ENCODE assay signal across 10 cellular contexts in genomic region chr1:201499795-201500669, GRCh38. TPM values are rescaled to one million over a fixed set of nuclear protein-coding genes. Genes with fewer than 3 reads are reported as not detected.
DNase-seq lines count a peak whose midpoint lies in the region; TF ChIP-seq lines count a peak whose summit lies in the region.
"Had no signal": no experiment of that assay in that cellular context is flagged by ENCODE, and none has a peak within 500 bp of the region (broad histone marks: within the 10 kb centered on the region; RNA-seq: fewer than 3 reads in every experiment).

No MANE protein-coding gene starts in this region.

- H3K27ac Mint-ChIP-seq in brain, result peak overlapping the region in 4 of 5 experiments; percentile 24 to 90 (median 70)

- H3K4me1 Mint-ChIP-seq in brain, result peaks cover 60% of the 10 kb centered on the region

- H3K36me3 Mint-ChIP-seq in brain, result no peaks in the 10 kb centered on the region

- CTCF ChIA-PET in AG04450 (lab: Charles Lee), result interaction anchor here (1.0 to 9.2 kb wide), 4 partner anchors 13 to 295 kb away, joined by 4 to 75 read pairs (median 4); no protein-coding TSS in a partner anchor

- no peaks in the 10 kb centered on the region for H3K27me3 ChIP-seq in AG04450 (ENCODE audit: control insufficient read depth, insufficient read depth, low read length)
- no peaks in the 10 kb centered on the region for H3K27me3 ChIP-seq in right atrium auricular region
- no peaks in the 10 kb centered on the region for H3K27me3 ChIP-seq in MG63

- H3K36me3 ChIP-seq in right atrium auricular region (peaks cover 6% of the 10 kb centered on the region), MG63 (peaks cover 7% of the 10 kb centered on the region)

- POLR2A ChIA-PET in AG04450 (lab: Yijun Ruan, JAX), result interaction anchor here (2.2 kb wide), 1 partner anchor 9 kb away, joined by 8 read pairs; no protein-coding TSS in a partner anchor

- H3K4me1 ChIP-seq in right atrium auricular region, result peaks cover 0 to 91% of the 10 kb centered on the region in 2 donors

- peak overlapping the region; percentile 72 for H3K27ac ChIP-seq in AG04450 (ENCODE audit: low read depth, low read length)
- H3K27ac ChIP-seq in right atrium auricular region, result peak overlapping the region; percentile 92 to 93

- H3K9me3 Mint-ChIP-seq in brain, result no peaks in the 10 kb centered on the region

- peaks cover 9% of the 10 kb centered on the region for H3K27me3 Mint-ChIP-seq in brain

- no peak overlapping the region; the same call in 1 of the 2 replicates for H3K4me3 ChIP-seq in AG04450 (ENCODE audit: low read depth, low read length)
- H3K4me3 ChIP-seq in right atrium auricular region, result no peak overlapping the region
- no peak overlapping the region for H3K4me3 ChIP-seq in MG63

- peak overlapping the region in 1 of 5 experiments; percentile 9 for H3K4me3 Mint-ChIP-seq in brain

- no peak for DNase-seq in AG04450 (ENCODE audit: low read depth, low spot score)
- DNase-seq in right atrium auricular region (ENCODE audit: low spot score), result no peak
- DNase-seq in pons (ENCODE audit: low spot score), result peak; percentile 98
- DNase-seq in stimulated activated naive CD4-positive, alpha-beta T cell (lab: John Stamatoyannopoulos, UW), result no peak
- no peak for DNase-seq in NCI-H1694 (lab: John Stamatoyannopoulos, UW)
- no peak for DNase-seq in hepatic stellate cell (ENCODE audit: low spot score)
- no peak for DNase-seq in MG63
- DNase-seq: NCI-H2171 treated with DMSO at 0.1 percent for 48 hours, SW 1271 had no signal

- no peaks in the 10 kb centered on the region for H3K9me3 ChIP-seq in AG04450 (ENCODE audit: control insufficient read depth, insufficient read depth, low read length)
- no peaks in the 10 kb centered on the region for H3K9me3 ChIP-seq in right atrium auricular region
- H3K9me3 ChIP-seq in MG63, result no peaks in the 10 kb centered on the region

- TF ChIP-seq CTCF in AG04450 (IDR thresholded peaks at IDR 0.05; ENCODE audit: low read depth, low read length) (no peak), brain (conservative IDR thresholded peaks at IDR 0.05) (no peak), right atrium auricular region (IDR thresholded peaks at IDR 0.05) (no peak)

RNA-seq across cellular contexts. Expression of gene CSRP1, which starts 6.9 kb away (rescaled TPM):
- polyA plus RNA-seq in AG04450 (2011; rRNA removed) (641 and 730 TPM in 2 replicates), brain (ENCODE audit: insufficient read depth, low read depth, low replicate concordance) (599 TPM)
- 568 and 749 TPM in 2 replicates for polyA minus RNA-seq in AG04450 (2011; rRNA and poly(A)+ RNA removed)
- 100 to 1,000 TPM; 138 to 719 TPM for total RNA-seq in right atrium auricular region
- total RNA-seq in MG63 (2014; rRNA removed; shearing (Covaris generic); ENCODE audit: low replicate concordance), result 108 and 190 TPM in 2 replicates

RNA-seq across cellular contexts. Expression of gene PHLDA3, which starts 31.0 kb away (rescaled TPM):
- 58.9 and 73.9 TPM in 2 replicates for polyA plus RNA-seq in AG04450 (2011; rRNA removed)
- 31.5 and 42.8 TPM in 2 replicates for polyA minus RNA-seq in AG04450 (2011; rRNA and poly(A)+ RNA removed)
- polyA plus RNA-seq in brain (ENCODE audit: insufficient read depth, low read depth, low replicate concordance), result 29.9 TPM
- total RNA-seq in right atrium auricular region, result 10 to 100 TPM; 29.5 to 31.9 TPM
- total RNA-seq in MG63 (2014; rRNA removed; shearing (Covaris generic); ENCODE audit: low replicate concordance), result 51.7 and 72.2 TPM in 2 replicates

RNA-seq across cellular contexts. Expression of gene NAV1, which starts 38.9 kb away (rescaled TPM):
- polyA plus RNA-seq in AG04450 (2011; rRNA removed), result 17.5 and 23.0 TPM in 2 replicates
- 44.0 and 55.7 TPM in 2 replicates for polyA minus RNA-seq in AG04450 (2011; rRNA and poly(A)+ RNA removed)
- polyA plus RNA-seq in brain (ENCODE audit: insufficient read depth, low read depth, low replicate concordance), result 55.4 TPM
- total RNA-seq in right atrium auricular region, result 10 to 100 TPM; 16.3 to 32.1 TPM
- total RNA-seq in MG63 (2014; rRNA removed; shearing (Covaris generic); ENCODE audit: low replicate concordance), result 17.7 and 22.9 TPM in 2 replicates
